Comparison of ENCODE assay signal across 16 cellular contexts in the genomic region with DNA sequence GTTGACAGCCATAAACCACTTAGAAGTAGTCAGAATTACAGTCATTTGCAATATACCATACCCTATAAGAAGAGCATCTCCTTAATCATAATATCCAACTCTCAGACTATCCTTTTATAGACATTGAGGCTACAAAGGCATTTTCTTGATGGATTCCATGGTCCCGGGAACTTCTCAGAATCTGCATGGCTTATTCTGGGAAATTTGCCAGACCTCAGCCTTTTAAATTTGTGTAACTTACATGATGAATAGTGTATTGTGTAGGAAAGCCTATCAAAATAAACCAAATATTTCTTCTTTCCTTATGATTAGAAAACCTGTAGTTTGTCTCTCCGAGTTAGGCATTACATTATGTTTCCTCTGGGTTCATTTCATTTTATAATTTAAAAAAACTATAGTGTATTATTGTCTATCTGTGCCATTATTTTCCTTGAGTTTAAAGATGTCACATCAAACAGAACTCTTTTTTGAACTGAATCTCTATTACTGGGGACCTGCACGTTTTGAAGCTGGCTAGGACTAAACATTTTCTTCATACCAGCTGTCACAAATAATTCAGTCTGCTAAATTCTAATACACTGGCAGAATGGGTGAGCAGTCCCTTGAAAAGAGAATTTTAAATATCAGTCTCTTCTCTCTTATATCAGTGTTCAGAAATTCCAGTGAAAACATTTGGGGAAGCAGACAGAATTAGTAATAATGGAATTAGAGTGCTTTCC.
DNase-seq lines count a peak whose midpoint lies in the region; ATAC-seq and TF ChIP-seq lines count a peak whose summit lies in the region.
"Had no signal": no experiment of that assay in that cellular context is flagged by ENCODE, and none has a peak within 500 bp of the region (broad histone marks: within the 10 kb centered on the region; RNA-seq: fewer than 3 reads in every experiment).

No MANE protein-coding gene starts in this region.

- in situ Hi-C loops in HAP-1 (cut with MboI; ENCODE audit: low sequenced_read_pairs) = no loop called here

- DNase-seq in HAP-1 (ENCODE audit: low spot score in 2 of 2) (peak; percentile 19 to 37), adipocyte (ENCODE audit: low read depth) (peak; percentile 87), fibroblast of villous mesenchyme (ENCODE audit: low read depth) (peak; percentile 88), skeletal muscle cell (ENCODE audit: low read depth) (peak; percentile 77), cerebellar cortex (ENCODE audit: low spot score) (no peak), GM19238 (ENCODE audit: insufficient read length, low spot score) (no peak), SKM-1 (lab: John Stamatoyannopoulos, UW; ENCODE audit: unreplicated experiment) (no peak)
- DNase-seq: activated CD8-positive, alpha-beta T cell treated with anti-CD3 and anti-CD28 coated beads, Interleukin-2, amount 10 ng/mL, durations not matched to agents 7 days and 5 days; gastrocnemius medialis; NCI-H1092; NCI-H510A; Peyer's patch; spleen had no signal

- no peak for ATAC-seq in HG03097 (IDR thresholded peaks at IDR 0.05; ENCODE audit: low FRiP score, unreplicated experiment)
- ATAC-seq: activated CD8-positive, alpha-beta T cell treated with anti-CD3 and anti-CD28 coated beads, Interleukin-2, amount 10 ng/mL, durations not matched to agents 7 days and 5 days; gastrocnemius medialis; left lobe of liver had no signal

- no peak overlapping the region for H3K9ac ChIP-seq in adipocyte (ENCODE audit: low read length)

- H3K4me3 ChIP-seq in HAP-1 (no peak overlapping the region), adipocyte (ENCODE audit: low read length) (no peak overlapping the region), fibroblast of villous mesenchyme (ENCODE audit: low read depth, low read length) (no peak overlapping the region), skeletal muscle cell (ENCODE audit: low read depth, low read length) (no peak overlapping the region)
- H3K4me3 ChIP-seq: gastrocnemius medialis, Peyer's patch, spleen, suprapubic skin had no signal

- no peaks in the 10 kb centered on the region for H3K4me1 ChIP-seq in HAP-1
- H3K4me1 ChIP-seq in adipocyte (ENCODE audit: control insufficient read depth, insufficient read depth, low read length) = peaks cover 6% of the 10 kb centered on the region
- H3K4me1 ChIP-seq: gastrocnemius medialis, Peyer's patch, spleen had no signal

- H3K27me3 ChIP-seq in HAP-1 (ENCODE audit: low read depth) (peaks cover 8% of the 10 kb centered on the region; the same call in 1 of the 2 replicates), adipocyte (replicated peaks; ENCODE audit: control insufficient read depth, insufficient read depth, low read length) (peaks cover 22% of the 10 kb centered on the region)
- H3K27me3 ChIP-seq: gastrocnemius medialis, Peyer's patch had no signal

- H3K9me3 ChIP-seq in HAP-1 (no peaks in the 10 kb centered on the region), adipocyte (ENCODE audit: control insufficient read depth, low read length) (peaks cover 8% of the 10 kb centered on the region)
- H3K9me3 ChIP-seq: gastrocnemius medialis, Peyer's patch had no signal

- H3K36me3 ChIP-seq in HAP-1 (replicated peaks) (no peaks in the 10 kb centered on the region), adipocyte (ENCODE audit: control insufficient read depth, insufficient read depth, low read length, severe bottlenecking) (no peaks in the 10 kb centered on the region)
- H3K36me3 ChIP-seq: gastrocnemius medialis, Peyer's patch, spleen, suprapubic skin had no signal

- TF ChIP-seq CTCF in fibroblast of villous mesenchyme (IDR thresholded peaks at IDR 0.05; ENCODE audit: insufficient read depth, low read depth, low read length) = no peak

Comparison
In these comparisons a context has a peak if more than half of its experiments do, and no peak if none do; other contexts are left out.
1. DNase-seq: peak in HAP-1 (2 of 2), adipocyte (single experiment), fibroblast of villous mesenchyme (single experiment) and skeletal muscle cell (single experiment); none in cerebellar cortex (single experiment), GM19238 (single experiment) and SKM-1 (single experiment).